22 cellular contexts compared by ENCODE assay signal in the genomic region with DNA sequence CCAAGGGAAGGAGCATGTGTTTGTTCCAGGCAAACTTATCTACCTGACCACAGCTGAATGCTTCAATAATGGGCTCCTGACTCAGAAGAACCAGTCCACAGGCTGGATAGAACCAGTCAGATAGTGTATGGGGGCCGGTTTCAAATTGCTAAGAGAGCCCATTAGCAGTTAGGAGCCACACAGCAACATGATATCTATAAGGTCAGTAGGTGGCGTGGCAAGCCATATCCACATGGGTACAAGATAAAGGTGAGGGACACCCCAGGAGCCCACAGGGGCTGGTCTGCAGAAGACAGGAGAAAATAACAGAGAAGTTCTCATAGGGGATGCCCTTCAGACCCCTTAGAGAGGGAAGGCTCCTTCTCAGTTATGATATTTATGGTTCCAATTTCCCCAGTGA. TPM values are rescaled to one million over a fixed set of nuclear protein-coding genes. Genes with fewer than 3 reads are reported as not detected.
DNase-seq lines count a peak whose midpoint lies in the region; TF ChIP-seq lines count a peak whose summit lies in the region.
"Had no signal": no experiment of that assay in that cellular context is flagged by ENCODE, and none has a peak within 500 bp of the region (broad histone marks: within the 10 kb centered on the region; RNA-seq: fewer than 3 reads in every experiment).

No MANE protein-coding gene starts in this region.

- H2BK20ac ChIP-seq in H9 (ENCODE audit: low read depth, low read length, poor library complexity, severe bottlenecking), result no peak overlapping the region

- H2AFZ ChIP-seq in H9 (ENCODE audit: low read length) (no peak overlapping the region), osteoblast (ENCODE audit: low read length) (no peak overlapping the region)

- H3K27ac ChIP-seq in H9 (ENCODE audit: insufficient read length, low read depth, low read length) (no peak overlapping the region), osteoblast (ENCODE audit: low read depth, low read length) (no peak overlapping the region)
- H3K27ac ChIP-seq: BLaER1, stomach, upper lobe of right lung had no signal

- no peak overlapping the region for H2AK5ac ChIP-seq in H9 (ENCODE audit: insufficient read length, low read length)

- no peaks in the 10 kb centered on the region for H3K79me1 ChIP-seq in H9 (ENCODE audit: insufficient read depth, low read depth, low read length, poor library complexity, severe bottlenecking)

- H3K4me1 ChIP-seq in H9 (ENCODE audit: insufficient read depth, low read length) (no peaks in the 10 kb centered on the region), osteoblast (ENCODE audit: insufficient read depth, low read length) (no peaks in the 10 kb centered on the region)
- H3K4me1 ChIP-seq: BLaER1, stomach, upper lobe of right lung had no signal

- H3K4me3 ChIP-seq in osteoblast (ENCODE audit: insufficient read depth, low read length), result no peak overlapping the region
- H3K4me3 ChIP-seq: BLaER1, stomach, upper lobe of right lung had no signal

- H3K36me3 ChIP-seq in osteoblast (ENCODE audit: insufficient read depth, low read length), result no peaks in the 10 kb centered on the region
- H3K36me3 ChIP-seq: BLaER1, stomach, upper lobe of right lung had no signal

- H2BK15ac ChIP-seq in H9 (ENCODE audit: low read depth, low read length), result no peak overlapping the region

- WGBS in H9 (ENCODE audit: extremely low coverage, insufficient read length, low lambda C conversion rate), result no CpG with 5 or more reads among the region's 2 CpGs

- no peak overlapping the region for H2BK120ac ChIP-seq in H9 (ENCODE audit: low read depth, low read length, poor library complexity, severe bottlenecking)

- peaks cover 0 to 8% of the 10 kb centered on the region in 2 experiments; a peak in 3 of 4 replicates for H3K4me1 Mint-ChIP-seq in H9
- H3K4me1 Mint-ChIP-seq in immature natural killer cell, result no peaks in the 10 kb centered on the region

- H3K27me3 ChIP-seq in H9 (ENCODE audit: insufficient read depth, low read length) (no peaks in the 10 kb centered on the region), osteoblast (ENCODE audit: insufficient read depth, low read length) (peaks cover 8% of the 10 kb centered on the region)
- H3K27me3 ChIP-seq: BLaER1, stomach, upper lobe of right lung had no signal

- H3K4me3 Mint-ChIP-seq in H9 (no peak overlapping the region), immature natural killer cell (no peak overlapping the region)
- H3K4me3 Mint-ChIP-seq: activated naive CD8-positive, alpha-beta T cell; activated T-cell treated with anti-CD3 and anti-CD28 coated beads, Interleukin-2, amount 50 U/mL, for 72 hours; natural killer cell treated with Interleukin-12 subunit alpha and Interleukin-12 subunit beta and Interleukin-15 and Interleukin-18, amount 100 ng/mL, for 72 hours; T-helper 1 cell treated with Interleukin-12 subunit alpha and Interleukin-12 subunit beta and Interleukin-4 antibody, amounts not matched to agents 30 μg/mL and 1 μg/mL, for 36 hours had no signal

- no peak overlapping the region for H3T11ph ChIP-seq in H9 (ENCODE audit: low read length)

- no peak overlapping the region for H4K8ac ChIP-seq in H9 (replicated peaks; ENCODE audit: insufficient read length, low read depth, low read length)

- H3K9ac ChIP-seq in H9 (ENCODE audit: extremely low read depth, insufficient read length, low read length), result no peak overlapping the region
- H3K9ac ChIP-seq: BLaER1 had no signal

- H2BK5ac ChIP-seq in H9 (ENCODE audit: insufficient read length, low read length), result no peak overlapping the region

- no peak overlapping the region for H4K91ac ChIP-seq in H9 (ENCODE audit: insufficient read length, low read depth, low read length)

- no peak overlapping the region for H3K14ac ChIP-seq in H9 (ENCODE audit: insufficient read depth, low read length)

- peaks cover 0 to 4% of the 10 kb centered on the region in 2 experiments; a peak in 1 of 5 replicates for H3K9me3 Mint-ChIP-seq in H9
- H3K9me3 Mint-ChIP-seq in immature natural killer cell, result peaks cover 0 to 2% (median 0%) of the 10 kb centered on the region in 6 donors
- H3K9me3 Mint-ChIP-seq: natural killer cell treated with Interleukin-12 subunit alpha and Interleukin-12 subunit beta and Interleukin-15 and Interleukin-18, amount 100 ng/mL, for 72 hours had no signal

- no peak overlapping the region for H4K5ac ChIP-seq in H9 (ENCODE audit: insufficient read length, low read depth, low read length)

- no peak overlapping the region for H3K4me2 ChIP-seq in H9 (ENCODE audit: insufficient read depth, insufficient read length, low read length)
- H3K4me2 ChIP-seq in osteoblast (ENCODE audit: insufficient read depth, low read length), result no peak overlapping the region
- H3K4me2 ChIP-seq: BLaER1 had no signal

- no peaks in the 10 kb centered on the region for H4K20me1 ChIP-seq in H9 (ENCODE audit: control insufficient read depth, insufficient read depth, insufficient read length)
- H4K20me1 ChIP-seq in osteoblast (ENCODE audit: insufficient read depth, low read length), result no peaks in the 10 kb centered on the region
- H4K20me1 ChIP-seq: BLaER1 had no signal

- H3K79me2 ChIP-seq in H9 (ENCODE audit: insufficient read depth, low read length) (no peaks in the 10 kb centered on the region), osteoblast (ENCODE audit: insufficient read depth, low read length) (no peaks in the 10 kb centered on the region)

- H3K36me3 Mint-ChIP-seq in H9 (ENCODE audit: insufficient read depth in 1 of 3, low read depth in 3 of 3), result no peaks in the 10 kb centered on the region; a peak in 1 of 7 replicates
- no peaks in the 10 kb centered on the region for H3K36me3 Mint-ChIP-seq in immature natural killer cell
- H3K36me3 Mint-ChIP-seq: activated naive CD8-positive, alpha-beta T cell; natural killer cell treated with Interleukin-12 subunit alpha and Interleukin-12 subunit beta and Interleukin-15 and Interleukin-18, amount 100 ng/mL, for 72 hours had no signal

- no peak overlapping the region for H3K18ac ChIP-seq in H9 (ENCODE audit: insufficient read length, low read depth, low read length)

- no peak overlapping the region for H3K56ac ChIP-seq in H9 (ENCODE audit: insufficient read length, low read depth, low read length)

- no peaks in the 10 kb centered on the region for H3K9me3 ChIP-seq in H9 (ENCODE audit: control insufficient read depth, low read depth, low read length)
- no peaks in the 10 kb centered on the region for H3K9me3 ChIP-seq in osteoblast (ENCODE audit: low read depth, low read length)
- H3K9me3 ChIP-seq: BLaER1, stomach, upper lobe of right lung had no signal

- TF ChIP-seq CTCF in H9 (conservative IDR thresholded peaks at IDR 0.05) (peak; percentile 55), osteoblast (IDR thresholded peaks at IDR 0.05; ENCODE audit: extremely low read depth, low read depth, low read length) (no peak)

- H3K23me2 ChIP-seq in H9 (ENCODE audit: insufficient read length, low read depth, low read length, poor library complexity, severe bottlenecking), result no peaks in the 10 kb centered on the region

- H3K27ac Mint-ChIP-seq in H9 (no peak overlapping the region), immature natural killer cell (no peak overlapping the region)
- H3K27ac Mint-ChIP-seq: activated naive CD8-positive, alpha-beta T cell; activated T-cell treated with anti-CD3 and anti-CD28 coated beads, Interleukin-2, amount 50 U/mL, for 72 hours; progenitor cell of endocrine pancreas; T-helper 1 cell treated with Interleukin-12 subunit alpha and Interleukin-12 subunit beta and Interleukin-4 antibody, amounts not matched to agents 30 μg/mL and 1 μg/mL, for 36 hours had no signal

- H3K27me3 Mint-ChIP-seq in H9 (ENCODE audit: low read depth), result no peaks in the 10 kb centered on the region
- H3K27me3 Mint-ChIP-seq in immature natural killer cell (ENCODE audit: low read depth in 3 of 3), result peaks cover 0 to 2% (median 2%) of the 10 kb centered on the region in 3 donors
- H3K27me3 Mint-ChIP-seq: activated naive CD8-positive, alpha-beta T cell; progenitor cell of endocrine pancreas had no signal

- H3K4ac ChIP-seq in H9 (ENCODE audit: low read depth, low read length), result no peak overlapping the region

- DNase-seq in NK-92 treated with Interleukin-12 subunit alpha and Interleukin-12 subunit beta, amount 100 ng/mL, for 24 hours (lab: John Stamatoyannopoulos, UW), result peak; percentile 2
- DNase-seq in NK-92 (lab: John Stamatoyannopoulos, UW; ENCODE audit: unreplicated experiment), result no peak
- DNase-seq in H9, result peak; percentile 64
- DNase-seq in RKO (ENCODE audit: low spot score), result peak; percentile 9
- DNase-seq in immature natural killer cell, result peak in 2 of 3 donors; percentile 4 to 10
- DNase-seq in osteoblast (ENCODE audit: insufficient read length, low spot score, missing footprints), result no peak
- DNase-seq in activated CD8-positive, alpha-beta memory T cell treated with anti-CD3 and anti-CD28 coated beads, Interleukin-2, amount 50 U/mL, for 48 hours, result no peak
- DNase-seq in cerebellum (ENCODE audit: low spot score), result no peak
- DNase-seq: activated CD8-positive, alpha-beta memory T cell treated with anti-CD3 and anti-CD28 coated beads for 24 hours; activated T-cell treated with anti-CD3 and anti-CD28 coated beads, Interleukin-2, amount 50 U/mL, for 72 hours; NCI-H187; NCI-H446; SHP77; stimulated activated CD4-positive, alpha-beta T cell treated with anti-CD3 and anti-CD28 coated beads, Interleukin-2, amount 100 ng/mL, for 24 hours; stomach; upper lobe of right lung had no signal

- H3K23ac ChIP-seq in H9 (ENCODE audit: insufficient read length, low read depth, low read length), result no peak overlapping the region

- no peak overlapping the region for H2BK12ac ChIP-seq in H9 (ENCODE audit: insufficient read length, low read depth, low read length)

RNA-seq across cellular contexts. Expression of a gene that starts 31.6 kb away (rescaled TPM):
- not detected in 2 replicates for total RNA-seq in H9 (2021)
- polyA plus RNA-seq in immature natural killer cell, result not detected
- total RNA-seq in osteoblast, result not detected in 2 replicates
- not detected for total RNA-seq in cerebellum
- total RNA-seq: activated T-cell treated with anti-CD3 and anti-CD28 coated beads, Interleukin-2, amount 50 U/mL, for 72 hours; H4; natural killer cell treated with Interleukin-12 subunit alpha and Interleukin-12 subunit beta and Interleukin-15 and Interleukin-18, amount 100 ng/mL, for 72 hours; progenitor cell of endocrine pancreas; stomach; upper lobe of right lung had no signal
- polyA plus RNA-seq: stomach had no signal

RNA-seq across cellular contexts. Expression of a gene that starts 32.6 kb away (rescaled TPM):
- 2.8 and 2.9 TPM in 2 replicates for total RNA-seq in H9 (2021)
- polyA plus RNA-seq in immature natural killer cell, result 10 to 100 TPM in 1 of 3 donors, 1 to 10 TPM in 2; 6.6 to 14.2 (median 9.0) TPM
- 9.4 and 13.4 TPM in 2 replicates for total RNA-seq in osteoblast
- total RNA-seq in cerebellum, result 1.4 TPM

Comparison
In these comparisons a context has a peak if more than half of its experiments do, and no peak if none do; other contexts are left out.
1. DNase-seq: peak in NK-92 treated with Interleukin-12 subunit alpha and Interleukin-12 subunit beta, amount 100 ng/mL, for 24 hours (single experiment), H9 (single experiment), RKO (single experiment) and immature natural killer cell (2 of 3); none in NK-92 (single experiment), osteoblast (single experiment), activated CD8-positive, alpha-beta memory T cell treated with anti-CD3 and anti-CD28 coated beads, Interleukin-2, amount 50 U/mL, for 48 hours (single experiment) and cerebellum (single experiment).